ENCODE assay signal across 2 cellular contexts in genomic region chr11:64602466-64603070, GRCh38.
TF ChIP-seq lines count a peak whose summit lies in the region.

No MANE protein-coding gene starts in this region.

TF ChIP-seq in HepG2, 621 proteins besides CTCF, POLR2A, EP300 and RAD21:
- TF ChIP-seq NR0B2 (CRISPR knock-in tag; IDR thresholded peaks at IDR 0.05) (no peak), ZNF629 (CRISPR knock-in tag; conservative IDR thresholded peaks at IDR 0.05) (peak; percentile 65; the same call in 1 of the 2 replicates)

TF ChIP-seq in H1, 55 proteins besides CTCF, POLR2A, EP300 and RAD21:
- TF ChIP-seq KDM1A (IDR thresholded peaks at IDR 0.05; ENCODE audit: borderline replicate concordance, low read length) (0 out of 2 replicates have a peak, but pooled peaks have one; percentile 12), ATF3 (IDR thresholded peaks at IDR 0.05; ENCODE audit: insufficient read depth, low read depth, low read length) (no peak), NANOG (IDR thresholded peaks at IDR 0.05; ENCODE audit: insufficient read depth, low read depth, low read length, poor library complexity, severe bottlenecking) (no peak), EZH2 (IDR thresholded peaks at IDR 0.05; ENCODE audit: low read depth, low read length, severe bottlenecking) (no peak), HDAC2 (IDR thresholded peaks at IDR 0.05; ENCODE audit: borderline replicate concordance in 1 of 2, low read depth in 2 of 2, low read length in 2 of 2) (no peak)
